ENCODE assay signal across 9 cellular contexts in the genomic region with DNA sequence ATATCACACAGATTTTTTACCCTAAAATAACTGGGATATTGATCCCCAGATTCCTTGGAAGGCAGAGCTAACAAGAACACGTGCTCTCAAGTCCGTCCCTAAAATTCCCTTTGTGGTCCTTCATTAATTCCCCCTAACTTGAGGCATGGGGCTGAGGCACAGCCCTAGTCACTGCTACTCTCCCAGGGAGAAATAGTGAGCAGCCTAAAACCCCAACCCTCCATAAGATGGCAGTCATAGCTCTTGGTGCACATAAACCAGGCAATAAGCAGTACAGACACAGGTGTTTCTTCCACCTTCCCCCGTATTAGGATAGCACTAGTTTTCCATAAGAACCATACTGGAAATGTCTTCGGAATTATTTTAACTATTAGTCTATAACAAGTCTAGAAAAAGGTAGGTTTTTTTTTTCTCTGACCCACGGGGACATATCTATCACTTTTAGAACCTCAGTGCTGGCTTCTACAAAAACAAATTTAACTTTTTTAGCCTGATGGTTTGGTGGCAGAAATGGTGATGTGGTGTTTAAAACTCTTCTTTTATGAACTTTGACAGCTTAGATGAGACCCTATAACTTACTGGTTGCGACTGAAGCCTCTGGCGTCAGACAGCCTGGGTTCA. TPM values are rescaled to one million over a fixed set of nuclear protein-coding genes. Genes with fewer than 3 reads are reported as not detected.
DNase-seq lines count a peak whose midpoint lies in the region; ATAC-seq and TF ChIP-seq lines count a peak whose summit lies in the region.
"Had no signal": no experiment of that assay in that cellular context is flagged by ENCODE, and none has a peak within 500 bp of the region (broad histone marks: within the 10 kb centered on the region; RNA-seq: fewer than 3 reads in every experiment).

No MANE protein-coding gene starts in this region.

- TF ChIP-seq POLR2A in erythroblast (IDR thresholded peaks at IDR 0.05; ENCODE audit: low read length): no peak

- H3K4me3 ChIP-seq in AG10803 (ENCODE audit: low read length) (no peak overlapping the region), epithelial cell of proximal tubule (ENCODE audit: low read depth, low read length) (no peak overlapping the region)

- ATAC-seq in GM18909 (IDR thresholded peaks at IDR 0.05; ENCODE audit: poor library complexity, unreplicated experiment) (no peak), HG03039 (IDR thresholded peaks at IDR 0.05; ENCODE audit: unreplicated experiment) (no peak)
- ATAC-seq: natural killer cell treated with Interleukin-12 subunit alpha and Interleukin-12 subunit beta and Interleukin-15 and Interleukin-18, amount 100 ng/mL, for 72 hours had no signal

- TF ChIP-seq CTCF in AG10803 (conservative IDR thresholded peaks at IDR 0.05; ENCODE audit: low read length): peak; percentile 33; the same call in 1 of the 2 replicates
- peak; percentile 37; the same call in 2 of the 3 replicates for TF ChIP-seq CTCF in GM12872 (IDR thresholded peaks at IDR 0.05; ENCODE audit: insufficient read depth, low read depth, low read length)
- peak; percentile 51 for TF ChIP-seq CTCF in epithelial cell of proximal tubule (conservative IDR thresholded peaks at IDR 0.05; ENCODE audit: low read depth, low read length)

- DNase-seq in AG10803 (ENCODE audit: low read depth) (no peak), NCI-H524 treated with DMSO at 0.1 percent for 48 hours (lab: John Stamatoyannopoulos, UW) (peak; percentile 23), epithelial cell of proximal tubule (ENCODE audit: low read depth) (no peak), NCI-H774 (lab: John Stamatoyannopoulos, UW) (no peak), erythroblast (lab: John Stamatoyannopoulos, UW) (no peak)

RNA-seq across cellular contexts. Expression of gene ARHGEF40, which starts 3.1 kb away (rescaled TPM):
- 24.2 and 42.7 TPM in 2 replicates for total RNA-seq in epithelial cell of proximal tubule

RNA-seq across cellular contexts. Expression of gene RNASE8, which starts 9.4 kb away (rescaled TPM):
- not detected in 2 replicates for total RNA-seq in epithelial cell of proximal tubule
- total RNA-seq: natural killer cell treated with Interleukin-12 subunit alpha and Interleukin-12 subunit beta and Interleukin-15 and Interleukin-18, amount 100 ng/mL, for 72 hours had no signal

RNA-seq across cellular contexts. Expression of gene RNASE7, which starts 24.8 kb away (rescaled TPM):
- 0.86 TPM in 1 of 2 replicates, not detected in the other for total RNA-seq in epithelial cell of proximal tubule
- total RNA-seq: natural killer cell treated with Interleukin-12 subunit alpha and Interleukin-12 subunit beta and Interleukin-15 and Interleukin-18, amount 100 ng/mL, for 72 hours had no signal

RNA-seq across cellular contexts. Expression of gene ZNF219, which starts 31.5 kb away (rescaled TPM):
- 11.2 and 18.6 TPM in 2 replicates for total RNA-seq in epithelial cell of proximal tubule

RNA-seq across cellular contexts. Expression of gene RNASE13, which starts 32.4 kb away (rescaled TPM):
- total RNA-seq in epithelial cell of proximal tubule: not detected in 2 replicates
- total RNA-seq: natural killer cell treated with Interleukin-12 subunit alpha and Interleukin-12 subunit beta and Interleukin-15 and Interleukin-18, amount 100 ng/mL, for 72 hours had no signal
